ENCODE assay signal across 28 cellular contexts in the genomic region with DNA sequence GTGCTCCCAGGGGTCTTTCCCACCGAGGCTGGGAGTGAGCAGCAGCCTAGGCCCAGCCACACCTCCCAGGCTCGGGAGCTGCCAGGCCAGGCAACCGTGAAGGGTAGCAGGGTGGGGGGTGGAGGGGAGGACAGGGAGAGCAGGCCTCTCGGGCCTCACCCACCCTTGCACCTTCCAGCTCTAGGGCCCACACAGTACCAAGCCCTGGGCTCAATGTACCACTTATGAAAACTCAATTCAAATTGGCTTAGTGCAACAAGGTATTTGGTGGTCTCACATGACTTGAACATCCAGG.
DNase-seq lines count a peak whose midpoint lies in the region; ATAC-seq and TF ChIP-seq lines count a peak whose summit lies in the region.
"Had no signal": no experiment of that assay in that cellular context is flagged by ENCODE, and none has a peak within 500 bp of the region (broad histone marks: within the 10 kb centered on the region; RNA-seq: fewer than 3 reads in every experiment).

No MANE protein-coding gene starts in this region.

- H3K27ac Mint-ChIP-seq in brain, result peak overlapping the region in 4 of 5 experiments; percentile 50 to 80 (median 76)
- H3K27ac Mint-ChIP-seq in naive B cell, result peak overlapping the region; percentile 90 to 99 (median 98)
- no peak overlapping the region for H3K27ac Mint-ChIP-seq in activated CD4-positive, alpha-beta memory T cell treated with anti-CD3 and anti-CD28 coated beads for 36 hours
- H3K27ac Mint-ChIP-seq: activated CD4-positive, alpha-beta T cell treated with anti-CD3 and anti-CD28 coated beads, Interleukin-2, amount 10 ng/mL, durations not matched to agents 7 days and 5 days; activated CD8-positive, alpha-beta memory T cell treated with anti-CD3 and anti-CD28 coated beads, Interleukin-2, amount 10 ng/mL, durations not matched to agents 7 days and 5 days; activated T-cell treated with anti-CD3 and anti-CD28 coated beads, Interleukin-2, amount 50 U/mL, for 72 hours; mesothelial cell of epicardium; T-helper 1 cell treated with Interleukin-12 subunit alpha and Interleukin-12 subunit beta and Interleukin-4 antibody, amounts not matched to agents 30 μg/mL and 1 μg/mL, for 36 hours had no signal

- peaks cover 25% of the 10 kb centered on the region for H3K4me1 Mint-ChIP-seq in brain
- peaks cover 67 to 99% (median 99%) of the 10 kb centered on the region in 3 donors for H3K4me1 Mint-ChIP-seq in naive B cell
- peaks cover 42% of the 10 kb centered on the region for H3K4me1 Mint-ChIP-seq in activated CD4-positive, alpha-beta memory T cell treated with anti-CD3 and anti-CD28 coated beads for 36 hours (ENCODE audit: low read depth)

- POLR2A ChIA-PET in activated CD4-positive, alpha-beta memory T cell treated with anti-CD3 and anti-CD28 coated beads for 36 hours (lab: Charles Lee), result interaction anchor here (1.1 kb wide), 1 partner anchor 106 kb away, joined by 3 read pairs; no protein-coding TSS in a partner anchor

- H3K36me3 Mint-ChIP-seq in brain, result no peaks in the 10 kb centered on the region
- H3K36me3 Mint-ChIP-seq in naive B cell, result no peaks in the 10 kb centered on the region
- peaks cover 6% of the 10 kb centered on the region for H3K36me3 Mint-ChIP-seq in activated CD4-positive, alpha-beta memory T cell treated with anti-CD3 and anti-CD28 coated beads for 36 hours

- no peaks in the 10 kb centered on the region for H3K9me3 Mint-ChIP-seq in brain
- H3K9me3 Mint-ChIP-seq in naive B cell, result peaks cover 0 to 1% (median 0%) of the 10 kb centered on the region in 7 donors
- no peaks in the 10 kb centered on the region for H3K9me3 Mint-ChIP-seq in activated CD4-positive, alpha-beta memory T cell treated with anti-CD3 and anti-CD28 coated beads for 36 hours
- H3K9me3 Mint-ChIP-seq: activated CD4-positive, alpha-beta T cell treated with anti-CD3 and anti-CD28 coated beads, Interleukin-2, amount 10 ng/mL, durations not matched to agents 7 days and 5 days; activated T-cell treated with anti-CD3 and anti-CD28 coated beads, Interleukin-2, amount 50 U/mL, for 72 hours; mesothelial cell of epicardium; naive thymus-derived CD4-positive, alpha-beta T cell; T-helper 1 cell treated with Interleukin-12 subunit alpha and Interleukin-12 subunit beta and Interleukin-4 antibody, amounts not matched to agents 30 μg/mL and 1 μg/mL, for 36 hours had no signal

- no peak for DNase-seq in naive B cell
- DNase-seq in T-helper 1 cell, result no peak
- DNase-seq in activated CD4-positive, alpha-beta memory T cell treated with anti-CD3 and anti-CD28 coated beads for 36 hours, result no peak
- no peak for DNase-seq in activated T-cell treated with anti-CD3 and anti-CD28 coated beads, Interleukin-2, amount 50 U/mL, for 48 hours
- DNase-seq: activated CD4-positive, alpha-beta T cell treated with anti-CD3 and anti-CD28 coated beads, Interleukin-2, amount 10 ng/mL, durations not matched to agents 7 days and 5 days; activated CD8-positive, alpha-beta memory T cell treated with anti-CD3 and anti-CD28 coated beads, Interleukin-2, amount 10 ng/mL, durations not matched to agents 7 days and 5 days; activated naive CD4-positive, alpha-beta T cell treated with Interleukin-2 at 50 U/mL for 16 hours; activated T-cell treated with anti-CD3 and anti-CD28 coated beads, Interleukin-2, amount 50 U/mL, for 72 hours; adrenal gland; body of pancreas; H7; islet precursor cell; left ventricle myocardium superior; naive thymus-derived CD4-positive, alpha-beta T cell; NCI-H1436 treated with DMSO at 0.1 percent for 48 hours; NCI-H748 treated with DMSO at 0.1 percent for 48 hours; stimulated activated CD4-positive, alpha-beta T cell treated with anti-CD3 and anti-CD28 coated beads, Interleukin-2, amount 100 ng/mL, for 24 hours; upper lobe of right lung had no signal

- H3K27me3 Mint-ChIP-seq in brain, result no peaks in the 10 kb centered on the region
- no peaks in the 10 kb centered on the region for H3K27me3 Mint-ChIP-seq in naive B cell
- no peaks in the 10 kb centered on the region for H3K27me3 Mint-ChIP-seq in activated CD4-positive, alpha-beta memory T cell treated with anti-CD3 and anti-CD28 coated beads for 36 hours
- H3K27me3 Mint-ChIP-seq: activated CD4-positive, alpha-beta T cell treated with anti-CD3 and anti-CD28 coated beads, Interleukin-2, amount 10 ng/mL, durations not matched to agents 7 days and 5 days; activated CD8-positive, alpha-beta memory T cell treated with anti-CD3 and anti-CD28 coated beads, Interleukin-2, amount 10 ng/mL, durations not matched to agents 7 days and 5 days; naive thymus-derived CD4-positive, alpha-beta T cell had no signal

- CTCF ChIA-PET in activated CD4-positive, alpha-beta memory T cell treated with anti-CD3 and anti-CD28 coated beads for 36 hours (lab: Charles Lee), result no interaction called here

- no peaks in the 10 kb centered on the region for H3K9me3 ChIP-seq in HUES6 (ENCODE audit: control insufficient read depth, insufficient read depth, low read depth, low read length)
- H3K9me3 ChIP-seq: adrenal gland, body of pancreas, SJSA1, upper lobe of right lung had no signal

- intact Hi-C loops in activated CD4-positive, alpha-beta memory T cell treated with anti-CD3 and anti-CD28 coated beads for 36 hours (cut with micrococcal nuclease), result no loop called here

- no peak overlapping the region for H3K4me3 ChIP-seq in HUES6 (ENCODE audit: low read depth, low read length)
- H3K4me3 ChIP-seq: adrenal gland, body of pancreas, SJSA1, smooth muscle cell, upper lobe of right lung had no signal

- H3K27me3 ChIP-seq in HUES6 (ENCODE audit: control insufficient read depth, insufficient read depth, low read length), result no peaks in the 10 kb centered on the region
- H3K27me3 ChIP-seq: adrenal gland, body of pancreas, SJSA1, upper lobe of right lung had no signal

- peak overlapping the region; percentile 13; the same call in 1 of the 2 replicates for H3K27ac ChIP-seq in HUES6 (ENCODE audit: low read depth, low read length)
- H3K27ac ChIP-seq: body of pancreas, KMS-11, parathyroid adenoma, SJSA1, upper lobe of right lung, VCaP had no signal

- TF ChIP-seq CTCF in brain (conservative IDR thresholded peaks at IDR 0.05), result no peak

- 0 out of 2 replicates have a peak, but pooled peaks cover 2% of the 10 kb centered on the region for H3K36me3 ChIP-seq in HUES6 (ENCODE audit: control insufficient read depth, insufficient read depth, low read length)
- H3K36me3 ChIP-seq: SJSA1 had no signal

- H3K9ac ChIP-seq in HUES6 (ENCODE audit: low read length), result no peak overlapping the region
- H3K9ac ChIP-seq: KMS-11, parathyroid adenoma had no signal

- H3K4me3 Mint-ChIP-seq in brain, result no peak overlapping the region
- peak overlapping the region; percentile 77 to 93 (median 87) for H3K4me3 Mint-ChIP-seq in naive B cell
- no peak overlapping the region for H3K4me3 Mint-ChIP-seq in activated CD4-positive, alpha-beta memory T cell treated with anti-CD3 and anti-CD28 coated beads for 36 hours
- H3K4me3 Mint-ChIP-seq: activated CD4-positive, alpha-beta T cell treated with anti-CD3 and anti-CD28 coated beads, Interleukin-2, amount 10 ng/mL, durations not matched to agents 7 days and 5 days; activated CD8-positive, alpha-beta memory T cell treated with anti-CD3 and anti-CD28 coated beads, Interleukin-2, amount 10 ng/mL, durations not matched to agents 7 days and 5 days; activated T-cell treated with anti-CD3 and anti-CD28 coated beads, Interleukin-2, amount 50 U/mL, for 72 hours; mesothelial cell of epicardium; naive thymus-derived CD4-positive, alpha-beta T cell; T-helper 1 cell treated with Interleukin-12 subunit alpha and Interleukin-12 subunit beta and Interleukin-4 antibody, amounts not matched to agents 30 μg/mL and 1 μg/mL, for 36 hours had no signal

- ATAC-seq in naive B cell (ENCODE audit: low read depth in 2 of 2) (no peak), GM19328 (IDR thresholded peaks at IDR 0.05; ENCODE audit: unreplicated experiment) (no peak)
- ATAC-seq: activated CD8-positive, alpha-beta memory T cell treated with anti-CD3 and anti-CD28 coated beads, Interleukin-2, amount 10 ng/mL, durations not matched to agents 7 days and 5 days; activated T-cell treated with anti-CD3 and anti-CD28 coated beads, Interleukin-2, amount 50 U/mL, for 72 hours; body of pancreas; left ventricle myocardium superior; naive thymus-derived CD4-positive, alpha-beta T cell; upper lobe of right lung had no signal

- peaks cover 25% of the 10 kb centered on the region; the same call in 1 of the 2 replicates for H3K4me1 ChIP-seq in HUES6 (ENCODE audit: control insufficient read depth, insufficient read depth, low read length)
- H3K4me1 ChIP-seq: body of pancreas, SJSA1 had no signal

Comparison
In these comparisons a context has a peak if more than half of its experiments do, and no peak if none do; other contexts are left out.
1. H3K4me3 Mint-ChIP-seq: peak in naive B cell (8 of 8); none in brain (0 of 5) and activated CD4-positive, alpha-beta memory T cell treated with anti-CD3 and anti-CD28 coated beads for 36 hours (single experiment).